13 cellular contexts compared by ENCODE assay signal in genomic region chr22:29043906-29044575, GRCh38. TPM values are rescaled to one million over a fixed set of nuclear protein-coding genes. Genes with fewer than 3 reads are reported as not detected.
DNase-seq lines count a peak whose midpoint lies in the region; ATAC-seq and TF ChIP-seq lines count a peak whose summit lies in the region.
"Had no signal": no experiment of that assay in that cellular context is flagged by ENCODE, and none has a peak within 500 bp of the region (broad histone marks: within the 10 kb centered on the region; RNA-seq: fewer than 3 reads in every experiment).

No MANE protein-coding gene starts in this region.

- H3K27me3 Mint-ChIP-seq in Calu3 (ENCODE audit: unreplicated experiment): no peaks in the 10 kb centered on the region
- H3K27me3 Mint-ChIP-seq in chondrocyte (ENCODE audit: low read depth): no peaks in the 10 kb centered on the region

- H3K27ac Mint-ChIP-seq in Calu3 (ENCODE audit: unreplicated experiment) (peak overlapping the region; percentile 59), chondrocyte (ENCODE audit: unreplicated experiment) (no peak overlapping the region)

- H3K4me1 Mint-ChIP-seq in Calu3 (ENCODE audit: low read depth, unreplicated experiment) (peaks cover 31% of the 10 kb centered on the region), chondrocyte (ENCODE audit: low read depth) (peaks cover 21% of the 10 kb centered on the region)

- H3K9me3 ChIP-seq in adipocyte (ENCODE audit: control insufficient read depth, low read length): no peaks in the 10 kb centered on the region

- H3K36me3 ChIP-seq in adipocyte (ENCODE audit: control insufficient read depth, insufficient read depth, low read length, severe bottlenecking): peaks cover 17% of the 10 kb centered on the region

- intact Hi-C loops in Calu3 (cut with micrococcal nuclease; ENCODE audit: unreplicated experiment): no loop called here

- H3K4me1 ChIP-seq in adipocyte (ENCODE audit: control insufficient read depth, insufficient read depth, low read length): peaks cover 29% of the 10 kb centered on the region

- H3K36me3 Mint-ChIP-seq in Calu3 (ENCODE audit: insufficient read depth, unreplicated experiment) (peaks cover 41% of the 10 kb centered on the region), chondrocyte (ENCODE audit: low read depth) (peaks cover 2% of the 10 kb centered on the region)

- no peaks in the 10 kb centered on the region for H3K27me3 ChIP-seq in adipocyte (replicated peaks; ENCODE audit: control insufficient read depth, insufficient read depth, low read length)

- CTCF ChIA-PET in Calu3 (lab: Charles Lee): interaction anchor here (1.1 to 1.3 kb wide), 3 partner anchors 13 to 188 kb away, joined by 3 to 4 read pairs (median 3); no protein-coding TSS in a partner anchor

- peak overlapping the region; percentile 0 for H3K4me3 Mint-ChIP-seq in Calu3 (ENCODE audit: low read depth, unreplicated experiment)
- no peak overlapping the region for H3K4me3 Mint-ChIP-seq in chondrocyte (ENCODE audit: unreplicated experiment)
- H3K4me3 Mint-ChIP-seq: CD14-positive monocyte had no signal

- ATAC-seq in HG02623 (IDR thresholded peaks at IDR 0.05; ENCODE audit: unreplicated experiment) (no peak), HG02884 (IDR thresholded peaks at IDR 0.05; ENCODE audit: unreplicated experiment) (no peak)

- H3K9me3 Mint-ChIP-seq in Calu3 (ENCODE audit: low read depth, unreplicated experiment): no peaks in the 10 kb centered on the region
- no peaks in the 10 kb centered on the region for H3K9me3 Mint-ChIP-seq in chondrocyte (ENCODE audit: low read depth)
- H3K9me3 Mint-ChIP-seq: CD14-positive monocyte had no signal

- DNase-seq in Calu3 (no peak), adipocyte (ENCODE audit: low read depth) (peak; percentile 75), fibroblast of mammary gland (ENCODE audit: low read depth) (peak; percentile 71), renal cortical epithelial cell (ENCODE audit: low read depth) (peak; percentile 94), DMS153 treated with DMSO at 0.1 percent for 48 hours (lab: John Stamatoyannopoulos, UW; ENCODE audit: unreplicated experiment) (no peak), chondrocyte (ENCODE audit: low spot score) (no peak)
- DNase-seq: activated gamma-delta T cell; midbrain; stimulated activated CD4-positive, alpha-beta T cell treated with anti-CD3 and anti-CD28 coated beads, Interleukin-12 subunit alpha, Interleukin-12 subunit beta, amount 100 ng/mL, for 4 hours; stimulated activated naive CD4-positive, alpha-beta T cell had no signal

- H3K4me3 ChIP-seq in adipocyte (ENCODE audit: low read length): peak overlapping the region; percentile 61
- no peak overlapping the region for H3K4me3 ChIP-seq in fibroblast of mammary gland (ENCODE audit: control insufficient read depth, low read depth, low read length)

- H3K9ac ChIP-seq in adipocyte (ENCODE audit: low read length): peak overlapping the region; percentile 62

- no peak for TF ChIP-seq CTCF in Calu3 (IDR thresholded peaks at IDR 0.05; ENCODE audit: unreplicated experiment)
- no peak for TF ChIP-seq CTCF in fibroblast of mammary gland (conservative IDR thresholded peaks at IDR 0.05; ENCODE audit: control insufficient read depth, insufficient read depth, low read depth, low read length)
- no peak for TF ChIP-seq CTCF in chondrocyte (IDR thresholded peaks at IDR 0.05)

- BruUV-seq in Calu3 (replicated peaks; lab: Mats Ljungman, UMichigan): no TSS peak

RNA-seq across cellular contexts. Expression of gene C22orf31, which starts 17.6 kb away (rescaled TPM):
- total RNA-seq in Calu3 (2022): not detected in 2 replicates
- not detected in 2 replicates for total RNA-seq in renal cortical epithelial cell
- total RNA-seq in chondrocyte: not detected in 3 replicates

RNA-seq across cellular contexts. Expression of gene KREMEN1, which starts 28.8 kb away (rescaled TPM):
- total RNA-seq in Calu3 (2022): 2.1 and 2.8 TPM in 2 replicates
- 7.5 and 11.7 TPM in 2 replicates for total RNA-seq in renal cortical epithelial cell
- 5.0 to 7.3 TPM (median 7.3 TPM) in 3 replicates for total RNA-seq in chondrocyte

Comparison
In these comparisons a context has a peak if more than half of its experiments do, and no peak if none do; other contexts are left out.
1. DNase-seq: peak in adipocyte (single experiment), fibroblast of mammary gland (single experiment) and renal cortical epithelial cell (single experiment); none in Calu3 (single experiment), DMS153 treated with DMSO at 0.1 percent for 48 hours (single experiment) and chondrocyte (single experiment).